In genomic region chr6:41671376-41671775, GRCh38 we compare ENCODE assay signal across 27 cellular contexts. TPM values are rescaled to one million over a fixed set of nuclear protein-coding genes. Genes with fewer than 3 reads are reported as not detected.
"Had no signal": no experiment of that assay in that cellular context is flagged by ENCODE, and none has a peak within 500 bp of the region (broad histone marks: within the 10 kb centered on the region; RNA-seq: fewer than 3 reads in every experiment).

No MANE protein-coding gene starts in this region.

- H3K27me3 ChIP-seq: adrenal gland, MG63, SJCRH30 had no signal

- H3K4me3 Mint-ChIP-seq: activated CD4-positive, alpha-beta memory T cell treated with anti-CD3 and anti-CD28 coated beads, Interleukin-2, amount 10 ng/mL, durations not matched to agents 7 days and 5 days; activated naive CD8-positive, alpha-beta T cell treated with anti-CD3 and anti-CD28 coated beads, Interleukin-2, amount 10 ng/mL, durations not matched to agents 7 days and 5 days had no signal

- FAIRE-seq: bronchial epithelial cell had no signal

- H3K4me1 Mint-ChIP-seq: activated CD4-positive, alpha-beta memory T cell treated with anti-CD3 and anti-CD28 coated beads, Interleukin-2, amount 10 ng/mL, durations not matched to agents 7 days and 5 days; activated naive CD8-positive, alpha-beta T cell treated with anti-CD3 and anti-CD28 coated beads, Interleukin-2, amount 10 ng/mL, durations not matched to agents 7 days and 5 days had no signal

- H3K27ac Mint-ChIP-seq: activated CD4-positive, alpha-beta memory T cell treated with anti-CD3 and anti-CD28 coated beads, Interleukin-2, amount 10 ng/mL, durations not matched to agents 7 days and 5 days; activated naive CD8-positive, alpha-beta T cell treated with anti-CD3 and anti-CD28 coated beads, Interleukin-2, amount 10 ng/mL, durations not matched to agents 7 days and 5 days had no signal

- H3K36me3 Mint-ChIP-seq: activated naive CD8-positive, alpha-beta T cell treated with anti-CD3 and anti-CD28 coated beads, Interleukin-2, amount 10 ng/mL, durations not matched to agents 7 days and 5 days had no signal

- H3K27ac ChIP-seq: adrenal gland, SJCRH30, VCaP had no signal

- ATAC-seq: Panc1, Right ventricle myocardium inferior had no signal

- H3K4me3 ChIP-seq: adrenal gland, MG63, SJCRH30 had no signal

- H3K36me3 ChIP-seq: adrenal gland, MG63, SJCRH30 had no signal

- DNase-seq: activated CD4-positive, alpha-beta memory T cell treated with anti-CD3 and anti-CD28 coated beads, Interleukin-2, amount 10 ng/mL, durations not matched to agents 7 days and 5 days; activated CD4-positive, alpha-beta T cell treated with anti-CD3 and anti-CD28 coated beads, Interleukin-2, amount 50 U/mL, for 1 hour; activated CD4-positive, CD25-positive, alpha-beta regulatory T cell; activated naive CD4-positive, alpha-beta T cell treated with anti-CD3 and anti-CD28 coated beads, Interleukin-2, amount 50 U/mL, for 16 hours; activated naive CD8-positive, alpha-beta T cell treated with anti-CD3 and anti-CD28 coated beads, Interleukin-2, amount 10 ng/mL, durations not matched to agents 7 days and 5 days; activated T-cell treated with anti-CD3 and anti-CD28 coated beads for 4 hours; adrenal gland; central memory CD4-positive, alpha-beta T cell; MG63; MV-4-11; NCI-H1436 treated with DMSO at 0.1 percent for 48 hours; NCI-H187; NCI-H2081 treated with DMSO at 0.1 percent for 48 hours; NCI-H226; NCI-H526; NCI-H82; OCI-M1; RPMI8226; SJCRH30; SK-N-SH; T-helper 1 cell had no signal

- H3K9me3 ChIP-seq: adrenal gland, MG63, SJCRH30, SK-N-SH had no signal

- H3K9me3 Mint-ChIP-seq: activated CD4-positive, alpha-beta memory T cell treated with anti-CD3 and anti-CD28 coated beads, Interleukin-2, amount 10 ng/mL, durations not matched to agents 7 days and 5 days; activated naive CD8-positive, alpha-beta T cell treated with anti-CD3 and anti-CD28 coated beads, Interleukin-2, amount 10 ng/mL, durations not matched to agents 7 days and 5 days had no signal

- H3K4me1 ChIP-seq: adrenal gland had no signal

RNA-seq across cellular contexts. Expression of gene MDFI, which starts 33.1 kb away (rescaled TPM):
- total RNA-seq: activated CD4-positive, alpha-beta memory T cell treated with anti-CD3 and anti-CD28 coated beads, Interleukin-2, amount 10 ng/mL, durations not matched to agents 7 days and 5 days; activated CD8-positive, alpha-beta memory T cell treated with anti-CD3 and anti-CD28 coated beads for 36 hours; activated naive CD8-positive, alpha-beta T cell treated with anti-CD3 and anti-CD28 coated beads, Interleukin-2, amount 10 ng/mL, durations not matched to agents 7 days and 5 days; T-helper 2 cell treated with Interferon-gamma antibody and Interleukin-4, amounts not matched to agents 100 ng/mL and 5 ng/mL, for 36 hours had no signal
